17 cellular contexts compared by ENCODE assay signal in the genomic region with DNA sequence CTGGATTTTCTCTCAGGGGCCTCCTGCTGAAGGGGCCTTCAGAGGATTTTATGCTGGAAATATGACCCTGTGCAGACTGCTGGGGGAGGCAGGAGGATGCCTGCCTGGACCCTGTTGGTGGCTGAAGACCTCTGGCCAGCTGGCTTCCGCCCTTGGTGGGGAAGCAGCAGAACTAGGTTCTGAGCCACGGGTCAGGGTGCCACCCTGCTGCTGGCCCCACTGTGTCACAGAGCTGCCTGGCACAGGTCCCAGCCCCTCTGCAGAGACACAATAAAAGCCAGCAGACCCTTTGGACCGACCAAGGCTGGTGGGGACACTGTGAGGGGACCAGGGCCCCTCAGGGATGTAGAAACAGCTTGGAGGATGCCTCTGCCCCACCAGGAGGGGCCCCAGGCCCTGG. TPM values are rescaled to one million over a fixed set of nuclear protein-coding genes. Genes with fewer than 3 reads are reported as not detected.
DNase-seq lines count a peak whose midpoint lies in the region; ATAC-seq and TF ChIP-seq lines count a peak whose summit lies in the region.
"Had no signal": no experiment of that assay in that cellular context is flagged by ENCODE, and none has a peak within 500 bp of the region (broad histone marks: within the 10 kb centered on the region; RNA-seq: fewer than 3 reads in every experiment).

No MANE protein-coding gene starts in this region.

- H3K9me3 ChIP-seq in adipocyte (ENCODE audit: control insufficient read depth, low read length) = no peaks in the 10 kb centered on the region
- no peaks in the 10 kb centered on the region for H3K9me3 ChIP-seq in left ventricle myocardium inferior (replicated peaks)
- H3K9me3 ChIP-seq in mucosa of stomach (ENCODE audit: control insufficient read depth, low read length) = no peaks in the 10 kb centered on the region
- no peaks in the 10 kb centered on the region for H3K9me3 ChIP-seq in aorta (ENCODE audit: control insufficient read depth, low read length)
- no peaks in the 10 kb centered on the region for H3K9me3 ChIP-seq in testis
- H3K9me3 ChIP-seq: MG63, sigmoid colon had no signal

- H3K4me1 ChIP-seq in adipocyte (ENCODE audit: control insufficient read depth, insufficient read depth, low read length) (peaks cover 24% of the 10 kb centered on the region), left ventricle myocardium inferior (peaks cover 28% of the 10 kb centered on the region), mucosa of stomach (ENCODE audit: control insufficient read depth, insufficient read depth, low read length) (peaks cover 52% of the 10 kb centered on the region), aorta (ENCODE audit: control insufficient read depth in 1 of 2, insufficient read depth in 2 of 2, low read length in 2 of 2) (no peaks in the 10 kb centered on the region), testis (peaks cover 22% of the 10 kb centered on the region)

- intact Hi-C loops in left ventricle myocardium inferior (cut with micrococcal nuclease) (no loop called here), aorta (cut with DNase I) (no loop called here), testis (cut with DNase I; ENCODE audit: low total_unique reads) (no loop called here)

- no peak overlapping the region for H3K4me3 ChIP-seq in adipocyte (ENCODE audit: low read length)
- H3K4me3 ChIP-seq in left ventricle myocardium inferior = no peak overlapping the region
- H3K4me3 ChIP-seq in mucosa of stomach (ENCODE audit: low read length) = no peak overlapping the region
- H3K4me3 ChIP-seq in aorta (ENCODE audit: low read length in 2 of 2) = no peak overlapping the region
- H3K4me3 ChIP-seq in testis = no peak overlapping the region
- H3K4me3 ChIP-seq: MG63, sigmoid colon had no signal

- DNase-seq in adipocyte (ENCODE audit: low read depth) = no peak
- DNase-seq in left ventricle myocardium inferior = peak; percentile 22
- peak in 2 of 49 donors; percentile 23 to 53 for DNase-seq in substantia nigra (lab: John Stamatoyannopoulos, UW)
- DNase-seq in aorta = no peak
- no peak for DNase-seq in NCI-H187 (lab: John Stamatoyannopoulos, UW)
- DNase-seq in testis = no peak
- DNase-seq: activated CD4-positive, alpha-beta T cell treated with anti-CD3 and anti-CD28 coated beads, Interleukin-2, amount 50 U/mL, for 1 hour; activated naive CD4-positive, alpha-beta T cell treated with Interleukin-2 at 50 U/mL for 16 hours; COR-L47; mammary epithelial cell; NCI-H2081; NCI-H524 treated with DMSO at 0.1 percent for 48 hours; sigmoid colon; stimulated activated CD4-positive, alpha-beta T cell treated with anti-CD3 and anti-CD28 coated beads, Interleukin-2, amount 100 ng/mL, for 48 hours had no signal

- ATAC-seq in aorta (ENCODE audit: low FRiP score) (no peak), HG03442 (IDR thresholded peaks at IDR 0.05; ENCODE audit: unreplicated experiment) (no peak)

- 45 to 58% methylated on average over 3 of the region's 3 CpGs for WGBS in aorta, 2 donors
- WGBS in testis, 2 donors = 87% methylated on average over 3 of the region's 3 CpGs; no CpG with 5 or more reads in 1 of the 2 donors

- H3K9ac ChIP-seq in adipocyte (ENCODE audit: low read length) (peak overlapping the region; percentile 65), mucosa of stomach (ENCODE audit: low read length) (peak overlapping the region; percentile 29)

- TF ChIP-seq POLR2A in testis (IDR thresholded peaks at IDR 0.05) = no peak

- H3K27me3 ChIP-seq in adipocyte (replicated peaks; ENCODE audit: control insufficient read depth, insufficient read depth, low read length) (no peaks in the 10 kb centered on the region), left ventricle myocardium inferior (ENCODE audit: low read depth) (no peaks in the 10 kb centered on the region), mucosa of stomach (ENCODE audit: control insufficient read depth, insufficient read depth, low read length) (no peaks in the 10 kb centered on the region), aorta (ENCODE audit: control insufficient read depth in 1 of 2, insufficient read depth in 2 of 2, low read length in 1 of 2) (no peaks in the 10 kb centered on the region), testis (no peaks in the 10 kb centered on the region)
- H3K27me3 ChIP-seq: MG63, sigmoid colon had no signal

- H3K27ac ChIP-seq in left ventricle myocardium inferior (replicated peaks) (peak overlapping the region; percentile 75), substantia nigra (ENCODE audit: low read depth, low read length, poor library complexity, severe bottlenecking) (peak overlapping the region; percentile 67), aorta (ENCODE audit: low read depth in 1 of 2, low read length in 2 of 2) (no peak overlapping the region), testis (peak overlapping the region in 1 of 2 donors; percentile 15)
- H3K27ac ChIP-seq: sigmoid colon had no signal

- TF ChIP-seq CTCF in left ventricle myocardium inferior (IDR thresholded peaks at IDR 0.05; ENCODE audit: borderline replicate concordance) (no peak), testis (IDR thresholded peaks at IDR 0.05) (no peak)

- H3K36me3 ChIP-seq in adipocyte (ENCODE audit: control insufficient read depth, insufficient read depth, low read length, severe bottlenecking) (no peaks in the 10 kb centered on the region), left ventricle myocardium inferior (no peaks in the 10 kb centered on the region), mucosa of stomach (ENCODE audit: control insufficient read depth, insufficient read depth, low read length) (no peaks in the 10 kb centered on the region), aorta (ENCODE audit: control insufficient read depth in 1 of 2, insufficient read depth in 2 of 2, low read length in 1 of 2) (no peaks in the 10 kb centered on the region), testis (ENCODE audit: low read depth, missing control alignments) (no peaks in the 10 kb centered on the region)
- H3K36me3 ChIP-seq: MG63, sigmoid colon had no signal

RNA-seq across cellular contexts. Expression of a gene that starts 6.9 kb away (rescaled TPM):
- total RNA-seq in left ventricle myocardium inferior (74.5 TPM), aorta (10 to 100 TPM; 68.2 to 86.3 TPM), testis (100 to 1,000 TPM in 1 of 2 donors, 10 to 100 TPM in 1; 79.8 to 119 TPM)
- polyA plus RNA-seq in aorta (10 to 100 TPM; 11.0 to 19.2 TPM), testis (ENCODE audit: insufficient read depth, low read depth, low replicate concordance) (59.7 TPM)

RNA-seq across cellular contexts. Expression of a gene that starts 25.5 kb away (rescaled TPM):
- 3.9 TPM for total RNA-seq in left ventricle myocardium inferior
- 1 to 10 TPM; 4.1 to 7.3 TPM for total RNA-seq in aorta
- 1 to 10 TPM in 1 of 2 donors, not detected in 1; 1.0 TPM for polyA plus RNA-seq in aorta
- 10 to 100 TPM; 12.8 to 20.8 TPM for total RNA-seq in testis
- polyA plus RNA-seq in testis (ENCODE audit: insufficient read depth, low read depth, low replicate concordance) = 15.6 TPM

Comparison
In these comparisons a context has a peak if more than half of its experiments do, and no peak if none do; other contexts are left out.
1. H3K27ac ChIP-seq: peak in left ventricle myocardium inferior (single experiment) and substantia nigra (single experiment); none in aorta (0 of 2).